Comparison of ENCODE assay signal across 27 cellular contexts in the genomic region with DNA sequence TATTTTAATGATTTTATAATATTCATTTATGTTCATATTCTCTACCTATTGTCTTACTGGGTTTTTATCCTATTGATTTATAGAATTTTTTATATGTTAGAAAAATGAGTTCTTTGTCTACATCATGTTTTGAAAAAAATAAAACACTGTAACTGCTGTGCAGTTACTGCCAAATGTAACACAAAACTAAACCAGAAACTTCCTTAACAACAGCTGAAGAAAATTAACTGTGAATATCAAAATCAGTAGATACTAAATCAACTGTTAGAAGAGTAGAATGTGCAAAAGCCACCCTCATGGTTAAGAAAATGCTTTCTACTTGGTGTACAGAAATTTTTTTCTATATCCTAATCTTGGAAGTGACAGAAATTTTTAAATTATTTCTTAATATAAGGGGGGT.
"Had no signal": no experiment of that assay in that cellular context is flagged by ENCODE, and none has a peak within 500 bp of the region (broad histone marks: within the 10 kb centered on the region; RNA-seq: fewer than 3 reads in every experiment).

No MANE protein-coding gene starts in this region.

- H3K27ac ChIP-seq: ascending aorta, body of pancreas, KMS-11, Peyer's patch, WERI-Rb-1 had no signal

- ATAC-seq: activated CD4-positive, alpha-beta T cell treated with anti-CD3 and anti-CD28 coated beads for 36 hours; activated CD8-positive, alpha-beta T cell treated with anti-CD3 and anti-CD28 coated beads for 36 hours; activated naive CD4-positive, alpha-beta T cell treated with anti-CD3 and anti-CD28 coated beads, Interleukin-2, amount 50 U/mL, for 72 hours; activated naive CD8-positive, alpha-beta T cell treated with anti-CD3 and anti-CD28 coated beads, Interleukin-2, amount 50 U/mL, for 24 hours; body of pancreas; T-cell had no signal

- H3K9me3 ChIP-seq: ascending aorta, body of pancreas, MG63, Peyer's patch had no signal

- H3K4me3 Mint-ChIP-seq: activated CD4-positive, alpha-beta T cell treated with anti-CD3 and anti-CD28 coated beads for 36 hours; activated CD8-positive, alpha-beta T cell treated with anti-CD3 and anti-CD28 coated beads for 36 hours; activated naive CD8-positive, alpha-beta T cell treated with anti-CD3 and anti-CD28 coated beads, Interleukin-2, amount 50 U/mL, for 24 hours; T-cell had no signal

- H3K9ac ChIP-seq: KMS-11 had no signal

- H3K27me3 Mint-ChIP-seq: activated CD4-positive, alpha-beta T cell treated with anti-CD3 and anti-CD28 coated beads for 36 hours; activated CD8-positive, alpha-beta T cell treated with anti-CD3 and anti-CD28 coated beads for 36 hours; activated naive CD8-positive, alpha-beta T cell treated with anti-CD3 and anti-CD28 coated beads, Interleukin-2, amount 50 U/mL, for 24 hours; T-cell had no signal

- H3K9me3 Mint-ChIP-seq: activated CD8-positive, alpha-beta T cell treated with anti-CD3 and anti-CD28 coated beads for 36 hours; activated naive CD4-positive, alpha-beta T cell treated with anti-CD3 and anti-CD28 coated beads, Interleukin-2, amount 50 U/mL, for 72 hours; activated naive CD8-positive, alpha-beta T cell treated with anti-CD3 and anti-CD28 coated beads, Interleukin-2, amount 50 U/mL, for 24 hours; T-cell had no signal

- H3K36me3 Mint-ChIP-seq: activated naive CD4-positive, alpha-beta T cell treated with anti-CD3 and anti-CD28 coated beads, Interleukin-2, amount 50 U/mL, for 72 hours had no signal

- H3K4me3 ChIP-seq: ascending aorta, body of pancreas, MG63, Peyer's patch had no signal

- DNase-seq: activated CD4-positive, alpha-beta T cell treated with anti-CD3 and anti-CD28 coated beads for 36 hours; activated CD4-positive, alpha-beta T cell treated with anti-CD3 and anti-CD28 coated beads, Interleukin-2, amount 50 U/mL, for 1 hour; activated CD8-positive, alpha-beta memory T cell treated with anti-CD3 and anti-CD28 coated beads, Interleukin-2, amount 50 U/mL, for 4 hours; activated CD8-positive, alpha-beta T cell treated with anti-CD3 and anti-CD28 coated beads for 36 hours; activated effector memory CD4-positive, alpha-beta T cell treated with Interleukin-2 at 50 U/mL for 16 hours; activated naive CD4-positive, alpha-beta T cell; activated naive CD8-positive, alpha-beta T cell treated with anti-CD3 and anti-CD28 coated beads, Interleukin-2, amount 50 U/mL, for 24 hours; activated T-cell treated with anti-CD3 and anti-CD28 coated beads, Interleukin-2, amount 50 U/mL, for 1 hour; amniotic stem cell; body of pancreas; central memory CD4-positive, alpha-beta T cell; MG63; NCI-H1105; NCI-H1436; NCI-H187; NCI-H2081; NCI-H510A treated with DMSO at 0.1 percent for 48 hours; NCI-H69; NK-92 treated with Interleukin-12 subunit alpha and Interleukin-12 subunit beta, amount 100 ng/mL, for 24 hours; Peyer's patch; SHP77 treated with DMSO at 0.1 percent for 48 hours; T-cell; T1000; WERI-Rb-1 had no signal

- H3K36me3 ChIP-seq: MG63 had no signal

- H3K27ac Mint-ChIP-seq: activated CD4-positive, alpha-beta T cell treated with anti-CD3 and anti-CD28 coated beads for 36 hours; activated CD8-positive, alpha-beta T cell treated with anti-CD3 and anti-CD28 coated beads for 36 hours; activated naive CD4-positive, alpha-beta T cell treated with anti-CD3 and anti-CD28 coated beads, Interleukin-2, amount 50 U/mL, for 72 hours; activated naive CD8-positive, alpha-beta T cell treated with anti-CD3 and anti-CD28 coated beads, Interleukin-2, amount 50 U/mL, for 24 hours; T-cell had no signal
